ENCODE assay signal across 23 cellular contexts in the genomic region with DNA sequence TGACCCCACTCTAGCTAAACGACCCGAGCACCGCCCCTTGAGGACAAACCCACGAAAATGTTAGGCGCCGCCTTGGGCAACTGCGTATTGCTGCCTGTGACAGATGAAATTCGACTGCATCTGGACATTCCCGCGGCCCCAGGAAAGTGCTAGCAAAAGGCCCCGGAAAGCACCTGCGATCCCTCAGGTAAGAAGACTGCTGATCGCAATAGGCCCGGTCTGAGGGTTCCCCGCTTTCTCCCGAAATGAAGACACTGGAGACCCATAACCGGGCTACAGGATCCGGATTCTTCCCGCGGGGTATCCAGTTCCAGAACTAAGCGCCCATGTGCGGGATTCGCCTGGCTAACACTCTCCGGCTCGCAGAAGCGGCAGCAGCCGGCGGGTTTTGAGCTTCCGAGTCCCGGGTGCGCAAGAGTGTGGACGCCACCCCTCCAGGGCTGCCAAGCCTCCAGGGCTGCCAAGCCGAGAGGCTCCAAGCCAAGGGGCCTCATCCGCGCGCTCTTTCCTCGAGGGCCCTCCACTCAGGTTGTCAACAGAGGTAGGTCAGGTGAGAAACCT.
A peak's percentile ranks its signal among the peaks of the same experiment; 100 is the strongest.
DNase-seq lines count a peak whose midpoint lies in the region; ATAC-seq and TF ChIP-seq lines count a peak whose summit lies in the region.
"Had no signal": no experiment of that assay in that cellular context is flagged by ENCODE, and none has a peak within 500 bp of the region (broad histone marks: within the 10 kb centered on the region; RNA-seq: fewer than 3 reads in every experiment).

No MANE protein-coding gene starts in this region.

- H3K36me3 ChIP-seq in GM23338 (ENCODE audit: insufficient read depth) (no peaks in the 10 kb centered on the region), brain microvascular endothelial cell (replicated peaks) (no peaks in the 10 kb centered on the region), iPS-15b (ENCODE audit: control insufficient read depth, insufficient read depth, low read length) (no peaks in the 10 kb centered on the region), neuronal stem cell (replicated peaks in 1 of 2; ENCODE audit: control insufficient read depth in 2 of 2, insufficient read depth in 2 of 2, low read length in 2 of 2) (no peaks in the 10 kb centered on the region)
- H3K36me3 ChIP-seq: neural progenitor cell had no signal

- no peak overlapping the region for H3K14ac ChIP-seq in neuronal stem cell (ENCODE audit: low read length)

- H2BK15ac ChIP-seq in neuronal stem cell (ENCODE audit: low read length), result no peak overlapping the region

- H3K27me3 ChIP-seq in GM23338 (ENCODE audit: insufficient read depth) (peaks cover 60% of the 10 kb centered on the region), brain microvascular endothelial cell (replicated peaks) (no peaks in the 10 kb centered on the region), iPS-15b (ENCODE audit: control insufficient read depth, insufficient read depth, low read length) (peaks cover 79% of the 10 kb centered on the region), neuronal stem cell (ENCODE audit: control insufficient read depth in 3 of 3, insufficient read depth in 3 of 3, low read depth in 1 of 3, low read length in 3 of 3) (peaks cover 9 to 39% (median 26%) of the 10 kb centered on the region in 3 experiments)
- H3K27me3 ChIP-seq: neural progenitor cell had no signal

- H3K4me2 ChIP-seq in GM23338, result peak overlapping the region; percentile 97
- peak overlapping the region; percentile 30 for H3K4me2 ChIP-seq in neuronal stem cell (ENCODE audit: insufficient read depth, low read length, poor library complexity, severe bottlenecking)
- H3K4me2 ChIP-seq: neural progenitor cell had no signal

- in situ Hi-C loops in brain microvascular endothelial cell (cut with HindIII; ENCODE audit: low pct_ligation_motif_present, low sequenced_read_pairs), result no loop called here

- H3K27ac Mint-ChIP-seq in GM23338, result no peak overlapping the region
- H3K27ac Mint-ChIP-seq: activated CD4-positive, alpha-beta T cell treated with anti-CD3 and anti-CD28 coated beads, Interleukin-2, amount 10 ng/mL, durations not matched to agents 24 days and 14 days; CD4-positive, CD25-positive, alpha-beta regulatory T cell; HFFc6; neural progenitor cell had no signal

- H3K4me3 Mint-ChIP-seq in GM23338, result peak overlapping the region; percentile 83
- H3K4me3 Mint-ChIP-seq: activated CD4-positive, alpha-beta T cell treated with anti-CD3 and anti-CD28 coated beads, Interleukin-2, amount 10 ng/mL, durations not matched to agents 24 days and 14 days; CD4-positive, CD25-positive, alpha-beta regulatory T cell; HFFc6; neural progenitor cell had no signal

- no peak overlapping the region for H3K4ac ChIP-seq in neuronal stem cell (ENCODE audit: low read length)

- no peak overlapping the region for H2AK5ac ChIP-seq in neuronal stem cell (ENCODE audit: low read depth, low read length)

- H4K20me1 ChIP-seq in GM23338 (replicated peaks; ENCODE audit: insufficient read depth), result no peaks in the 10 kb centered on the region

- H3K9me3 ChIP-seq in iPS-15b (ENCODE audit: control insufficient read depth, insufficient read depth, low read length) (no peaks in the 10 kb centered on the region), neuronal stem cell (replicated peaks in 1 of 2; ENCODE audit: control insufficient read depth in 2 of 2, insufficient read depth in 1 of 2, low read depth in 1 of 2, low read length in 2 of 2) (peaks cover 5 to 10% of the 10 kb centered on the region in 2 donors)

- ATAC-seq in GM23338 (peak; percentile 63), HG03108 (IDR thresholded peaks at IDR 0.05; ENCODE audit: unreplicated experiment) (no peak)
- ATAC-seq: Right ventricle myocardium inferior had no signal

- no peaks in the 10 kb centered on the region for H3K36me3 Mint-ChIP-seq in GM23338 (ENCODE audit: low read depth)
- H3K36me3 Mint-ChIP-seq: CD4-positive, CD25-positive, alpha-beta regulatory T cell; neural progenitor cell had no signal

- peak overlapping the region; percentile 99 for H2AFZ ChIP-seq in GM23338
- H2AFZ ChIP-seq in neuronal stem cell (ENCODE audit: low read length), result no peak overlapping the region
- H2AFZ ChIP-seq: neural progenitor cell had no signal

- DNase-seq in GM23338 (ENCODE audit: low spot score), result peak; percentile 69
- no peak for DNase-seq in brain microvascular endothelial cell
- DNase-seq in neuronal stem cell (ENCODE audit: low spot score), result no peak
- DNase-seq in GM03348 (ENCODE audit: low spot score), result no peak
- no peak for DNase-seq in NCI-H187 (lab: John Stamatoyannopoulos, UW)
- DNase-seq in AG08396 (ENCODE audit: low spot score), result no peak
- DNase-seq: activated CD4-positive, alpha-beta T cell treated with anti-CD3 and anti-CD28 coated beads, Interleukin-2, amount 10 ng/mL, durations not matched to agents 24 days and 14 days; activated effector memory CD4-positive, alpha-beta T cell treated with Interleukin-2 at 50 U/mL for 16 hours; caudate nucleus; CD4-positive, CD25-positive, alpha-beta regulatory T cell; DMS79; effector CD4-positive, alpha-beta T cell; HFFc6; KG1; kidney glomerular epithelial cell; NCI-H2081; NCI-H446 treated with DMSO at 0.1 percent for 48 hours; stimulated activated CD4-positive, alpha-beta T cell treated with anti-CD3 and anti-CD28 coated beads, Interleukin-12 subunit alpha, Interleukin-12 subunit beta, amount 100 ng/mL, for 4 hours; substantia nigra had no signal

- peaks cover 19% of the 10 kb centered on the region for H3K4me1 Mint-ChIP-seq in GM23338
- H3K4me1 Mint-ChIP-seq: neural progenitor cell had no signal

- H3K27me3 Mint-ChIP-seq in GM23338 (ENCODE audit: insufficient read depth, low read depth, poor library complexity), result peaks cover 50% of the 10 kb centered on the region

- no peak overlapping the region for H2BK120ac ChIP-seq in neuronal stem cell (ENCODE audit: low read depth, low read length)

- H3K9ac ChIP-seq in iPS-15b (ENCODE audit: low read depth, low read length) (no peak overlapping the region), neuronal stem cell (ENCODE audit: low read depth, low read length, poor library complexity) (no peak overlapping the region)
- H3K9ac ChIP-seq: neural progenitor cell had no signal

- H3F3A ChIP-seq in GM23338 (replicated peaks; ENCODE audit: low read depth), result no peaks in the 10 kb centered on the region

- H2BK5ac ChIP-seq in neuronal stem cell (ENCODE audit: low read length), result no peak overlapping the region

- H3K23ac ChIP-seq in neuronal stem cell (ENCODE audit: low read depth, low read length, poor library complexity), result no peak overlapping the region

- no peak overlapping the region for H4K91ac ChIP-seq in neuronal stem cell (ENCODE audit: low read depth, low read length, poor library complexity)

- H3K9me3 Mint-ChIP-seq in GM23338, result peaks cover 2% of the 10 kb centered on the region; the same call in 1 of the 3 replicates
- H3K9me3 Mint-ChIP-seq: HFFc6 had no signal

- no peak overlapping the region for H2BK12ac ChIP-seq in neuronal stem cell (ENCODE audit: low read length)

- peak overlapping the region; percentile 68 for H3K4me3 ChIP-seq in GM23338
- H3K4me3 ChIP-seq in brain microvascular endothelial cell (ENCODE audit: low read depth, low read length), result peak overlapping the region; percentile 43
- H3K4me3 ChIP-seq in iPS-15b (ENCODE audit: low read depth, low read length), result peak overlapping the region; percentile 78
- H3K4me3 ChIP-seq in neuronal stem cell (ENCODE audit: low read length in 2 of 2), result no peak overlapping the region
- H3K4me3 ChIP-seq: neural progenitor cell had no signal

- H3K4me1 ChIP-seq in GM23338 (ENCODE audit: insufficient read depth) (peaks cover 9% of the 10 kb centered on the region; the same call in 1 of the 2 replicates), iPS-15b (ENCODE audit: control insufficient read depth, insufficient read depth, low read length) (no peaks in the 10 kb centered on the region), neuronal stem cell (ENCODE audit: control insufficient read depth in 2 of 2, insufficient read depth in 1 of 2, low read depth in 1 of 2, low read length in 2 of 2) (no peaks in the 10 kb centered on the region)
- H3K4me1 ChIP-seq: neural progenitor cell had no signal

- H3K79me2 ChIP-seq in GM23338 (replicated peaks; ENCODE audit: insufficient read depth), result no peaks in the 10 kb centered on the region

- TF ChIP-seq CTCF in GM23338 (conservative IDR thresholded peaks at IDR 0.05; ENCODE audit: low read depth in 2 of 2), result no peak
- no peak for TF ChIP-seq CTCF in brain microvascular endothelial cell (IDR thresholded peaks at IDR 0.05; ENCODE audit: low read depth, low read length, missing control alignments)

- no peak overlapping the region for H3K27ac ChIP-seq in GM23338 (ENCODE audit: low read depth)
- H3K27ac ChIP-seq in brain microvascular endothelial cell, result no peak overlapping the region
- H3K27ac ChIP-seq in neuronal stem cell (replicated peaks; ENCODE audit: low read length), result no peak overlapping the region
- H3K27ac ChIP-seq: neural progenitor cell had no signal

- H3K9me2 ChIP-seq in GM23338 (ENCODE audit: insufficient read depth), result no peaks in the 10 kb centered on the region

- no peaks in the 10 kb centered on the region for H3K79me1 ChIP-seq in neuronal stem cell (ENCODE audit: low read depth, low read length)

- WGBS in neuronal stem cell (ENCODE audit: extremely low coverage in 2 of 2, insufficient read length in 2 of 2, insufficient replicate concordance in 1 of 2), 2 donors, result no CpG with 5 or more reads among the region's 37 CpGs

- H3K18ac ChIP-seq in neuronal stem cell (ENCODE audit: low read length), result no peak overlapping the region

- no peak overlapping the region for H4K8ac ChIP-seq in neuronal stem cell (ENCODE audit: low read depth, low read length)

TF ChIP-seq in GM23338, 12 proteins besides CTCF, POLR2A, EP300 and RAD21:
- no peak for TF ChIP-seq NANOG (IDR thresholded peaks at IDR 0.05; ENCODE audit: borderline replicate concordance)
- no peak for TF ChIP-seq STAT1 (IDR thresholded peaks at IDR 0.05; ENCODE audit: unreplicated experiment)
- no peak for TF ChIP-seq CREB1 (CRISPR knock-in tag; IDR thresholded peaks at IDR 0.05; ENCODE audit: low read depth)
- TF ChIP-seq, protein P1, sequence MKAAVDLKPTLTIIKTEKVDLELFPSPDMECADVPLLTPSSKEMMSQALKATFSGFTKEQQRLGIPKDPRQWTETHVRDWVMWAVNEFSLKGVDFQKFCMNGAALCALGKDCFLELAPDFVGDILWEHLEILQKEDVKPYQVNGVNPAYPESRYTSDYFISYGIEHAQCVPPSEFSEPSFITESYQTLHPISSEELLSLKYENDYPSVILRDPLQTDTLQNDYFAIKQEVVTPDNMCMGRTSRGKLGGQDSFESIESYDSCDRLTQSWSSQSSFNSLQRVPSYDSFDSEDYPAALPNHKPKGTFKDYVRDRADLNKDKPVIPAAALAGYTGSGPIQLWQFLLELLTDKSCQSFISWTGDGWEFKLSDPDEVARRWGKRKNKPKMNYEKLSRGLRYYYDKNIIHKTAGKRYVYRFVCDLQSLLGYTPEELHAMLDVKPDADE (IDR thresholded peaks at IDR 0.05), result no peak
- peak; percentile 51 for TF ChIP-seq EZH2 (IDR thresholded peaks at IDR 0.05; ENCODE audit: low read depth, unreplicated experiment)
TF ChIP-seq in GM23338: peak in this region for 1.

Comparison
In these comparisons a context has a peak if more than half of its experiments do, and no peak if none do; other contexts are left out.
1. H3K4me3 ChIP-seq: peak in GM23338 (single experiment), brain microvascular endothelial cell (single experiment) and iPS-15b (single experiment); none in neuronal stem cell (0 of 2).